Comparison of ENCODE assay signal across 1 cellular context in the genomic region with DNA sequence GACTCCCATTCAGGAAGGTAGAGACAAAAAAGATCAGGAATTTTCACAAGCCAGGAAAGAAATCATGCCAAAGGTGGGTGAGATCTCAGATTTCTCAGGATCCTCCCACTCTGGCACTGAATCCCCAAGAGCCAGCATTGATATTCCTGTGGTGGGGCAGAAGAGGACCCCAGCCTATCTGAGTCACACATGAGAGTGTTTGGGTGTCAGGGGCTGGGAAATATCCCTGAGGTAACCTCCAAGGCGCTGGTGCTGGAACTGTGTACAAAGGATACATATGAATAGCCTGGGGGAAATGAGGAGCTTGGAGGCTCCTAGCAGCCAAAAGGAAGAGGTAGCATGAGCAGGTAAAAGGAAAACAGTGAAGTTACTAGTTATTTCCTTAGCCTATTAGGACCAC.
TF ChIP-seq lines count a peak whose summit lies in the region.

No MANE protein-coding gene starts in this region.

TF ChIP-seq in WTC11, 78 proteins besides CTCF, POLR2A, EP300 and RAD21:
- TF ChIP-seq ELF4 (CRISPR knock-in tag; IDR thresholded peaks at IDR 0.05; ENCODE audit: low read depth) (no peak), EMX1 (CRISPR knock-in tag; IDR thresholded peaks at IDR 0.05) (no peak), STAT6 (CRISPR knock-in tag; conservative IDR thresholded peaks at IDR 0.05; ENCODE audit: low read depth) (no peak), PREB (CRISPR knock-in tag; IDR thresholded peaks at IDR 0.05; ENCODE audit: borderline replicate concordance) (no peak), RELA (CRISPR knock-in tag; IDR thresholded peaks at IDR 0.05; ENCODE audit: borderline replicate concordance) (no peak), GABPB1 (CRISPR knock-in tag; IDR thresholded peaks at IDR 0.05) (no peak), NR1H2 (CRISPR knock-in tag; IDR thresholded peaks at IDR 0.05) (no peak), RORB (CRISPR knock-in tag; IDR thresholded peaks at IDR 0.05) (no peak), NFYB (CRISPR knock-in tag; conservative IDR thresholded peaks at IDR 0.05; ENCODE audit: low read depth) (no peak), ZBTB21 (CRISPR knock-in tag; IDR thresholded peaks at IDR 0.05; ENCODE audit: borderline replicate concordance) (no peak), HMGA2 (CRISPR knock-in tag; IDR thresholded peaks at IDR 0.05) (no peak), CBFB (CRISPR knock-in tag; IDR thresholded peaks at IDR 0.05; ENCODE audit: low read depth) (no peak), ZSCAN18 (CRISPR knock-in tag; IDR thresholded peaks at IDR 0.05) (no peak), TCF7 (CRISPR knock-in tag; IDR thresholded peaks at IDR 0.05; ENCODE audit: low read depth) (no peak), KAT7 (CRISPR knock-in tag; IDR thresholded peaks at IDR 0.05; ENCODE audit: borderline replicate concordance) (no peak), CREB1 (CRISPR knock-in tag; IDR thresholded peaks at IDR 0.05) (no peak)
- TF ChIP-seq, protein P1, sequence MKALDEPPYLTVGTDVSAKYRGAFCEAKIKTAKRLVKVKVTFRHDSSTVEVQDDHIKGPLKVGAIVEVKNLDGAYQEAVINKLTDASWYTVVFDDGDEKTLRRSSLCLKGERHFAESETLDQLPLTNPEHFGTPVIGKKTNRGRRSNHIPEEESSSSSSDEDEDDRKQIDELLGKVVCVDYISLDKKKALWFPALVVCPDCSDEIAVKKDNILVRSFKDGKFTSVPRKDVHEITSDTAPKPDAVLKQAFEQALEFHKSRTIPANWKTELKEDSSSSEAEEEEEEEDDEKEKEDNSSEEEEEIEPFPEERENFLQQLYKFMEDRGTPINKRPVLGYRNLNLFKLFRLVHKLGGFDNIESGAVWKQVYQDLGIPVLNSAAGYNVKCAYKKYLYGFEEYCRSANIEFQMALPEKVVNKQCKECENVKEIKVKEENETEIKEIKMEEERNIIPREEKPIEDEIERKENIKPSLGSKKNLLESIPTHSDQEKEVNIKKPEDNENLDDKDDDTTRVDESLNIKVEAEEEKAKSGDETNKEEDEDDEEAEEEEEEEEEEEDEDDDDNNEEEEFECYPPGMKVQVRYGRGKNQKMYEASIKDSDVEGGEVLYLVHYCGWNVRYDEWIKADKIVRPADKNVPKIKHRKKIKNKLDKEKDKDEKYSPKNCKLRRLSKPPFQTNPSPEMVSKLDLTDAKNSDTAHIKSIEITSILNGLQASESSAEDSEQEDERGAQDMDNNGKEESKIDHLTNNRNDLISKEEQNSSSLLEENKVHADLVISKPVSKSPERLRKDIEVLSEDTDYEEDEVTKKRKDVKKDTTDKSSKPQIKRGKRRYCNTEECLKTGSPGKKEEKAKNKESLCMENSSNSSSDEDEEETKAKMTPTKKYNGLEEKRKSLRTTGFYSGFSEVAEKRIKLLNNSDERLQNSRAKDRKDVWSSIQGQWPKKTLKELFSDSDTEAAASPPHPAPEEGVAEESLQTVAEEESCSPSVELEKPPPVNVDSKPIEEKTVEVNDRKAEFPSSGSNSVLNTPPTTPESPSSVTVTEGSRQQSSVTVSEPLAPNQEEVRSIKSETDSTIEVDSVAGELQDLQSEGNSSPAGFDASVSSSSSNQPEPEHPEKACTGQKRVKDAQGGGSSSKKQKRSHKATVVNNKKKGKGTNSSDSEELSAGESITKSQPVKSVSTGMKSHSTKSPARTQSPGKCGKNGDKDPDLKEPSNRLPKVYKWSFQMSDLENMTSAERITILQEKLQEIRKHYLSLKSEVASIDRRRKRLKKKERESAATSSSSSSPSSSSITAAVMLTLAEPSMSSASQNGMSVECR (CRISPR knock-in tag; IDR thresholded peaks at IDR 0.05; ENCODE audit: borderline replicate concordance): no peak
- TF ChIP-seq, protein P2, sequence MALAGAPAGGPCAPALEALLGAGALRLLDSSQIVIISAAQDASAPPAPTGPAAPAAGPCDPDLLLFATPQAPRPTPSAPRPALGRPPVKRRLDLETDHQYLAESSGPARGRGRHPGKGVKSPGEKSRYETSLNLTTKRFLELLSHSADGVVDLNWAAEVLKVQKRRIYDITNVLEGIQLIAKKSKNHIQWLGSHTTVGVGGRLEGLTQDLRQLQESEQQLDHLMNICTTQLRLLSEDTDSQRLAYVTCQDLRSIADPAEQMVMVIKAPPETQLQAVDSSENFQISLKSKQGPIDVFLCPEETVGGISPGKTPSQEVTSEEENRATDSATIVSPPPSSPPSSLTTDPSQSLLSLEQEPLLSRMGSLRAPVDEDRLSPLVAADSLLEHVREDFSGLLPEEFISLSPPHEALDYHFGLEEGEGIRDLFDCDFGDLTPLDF (CRISPR knock-in tag; IDR thresholded peaks at IDR 0.05): no peak
- TF ChIP-seq, protein P3, sequence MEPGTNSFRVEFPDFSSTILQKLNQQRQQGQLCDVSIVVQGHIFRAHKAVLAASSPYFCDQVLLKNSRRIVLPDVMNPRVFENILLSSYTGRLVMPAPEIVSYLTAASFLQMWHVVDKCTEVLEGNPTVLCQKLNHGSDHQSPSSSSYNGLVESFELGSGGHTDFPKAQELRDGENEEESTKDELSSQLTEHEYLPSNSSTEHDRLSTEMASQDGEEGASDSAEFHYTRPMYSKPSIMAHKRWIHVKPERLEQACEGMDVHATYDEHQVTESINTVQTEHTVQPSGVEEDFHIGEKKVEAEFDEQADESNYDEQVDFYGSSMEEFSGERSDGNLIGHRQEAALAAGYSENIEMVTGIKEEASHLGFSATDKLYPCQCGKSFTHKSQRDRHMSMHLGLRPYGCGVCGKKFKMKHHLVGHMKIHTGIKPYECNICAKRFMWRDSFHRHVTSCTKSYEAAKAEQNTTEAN (CRISPR knock-in tag; IDR thresholded peaks at IDR 0.05): no peak
- TF ChIP-seq, protein P4, sequence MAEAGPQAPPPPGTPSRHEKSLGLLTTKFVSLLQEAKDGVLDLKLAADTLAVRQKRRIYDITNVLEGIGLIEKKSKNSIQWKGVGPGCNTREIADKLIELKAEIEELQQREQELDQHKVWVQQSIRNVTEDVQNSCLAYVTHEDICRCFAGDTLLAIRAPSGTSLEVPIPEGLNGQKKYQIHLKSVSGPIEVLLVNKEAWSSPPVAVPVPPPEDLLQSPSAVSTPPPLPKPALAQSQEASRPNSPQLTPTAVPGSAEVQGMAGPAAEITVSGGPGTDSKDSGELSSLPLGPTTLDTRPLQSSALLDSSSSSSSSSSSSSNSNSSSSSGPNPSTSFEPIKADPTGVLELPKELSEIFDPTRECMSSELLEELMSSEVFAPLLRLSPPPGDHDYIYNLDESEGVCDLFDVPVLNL (CRISPR knock-in tag; IDR thresholded peaks at IDR 0.05; ENCODE audit: borderline replicate concordance, low read depth): no peak
